Comparison of ENCODE assay signal across 8 cellular contexts in genomic region chr5:68285075-68285827, GRCh38.
DNase-seq lines count a peak whose midpoint lies in the region; ATAC-seq, FAIRE-seq and TF ChIP-seq lines count a peak whose summit lies in the region.

No MANE protein-coding gene starts in this region.

- no peaks in the 10 kb centered on the region for H3K9me3 Mint-ChIP-seq in activated CD4-positive, alpha-beta memory T cell treated with anti-CD3 and anti-CD28 coated beads for 36 hours
- H3K9me3 Mint-ChIP-seq in natural killer cell: no peaks in the 10 kb centered on the region

- TF ChIP-seq CTCF in natural killer cell (IDR thresholded peaks at IDR 0.05) (no peak), suprapubic skin (IDR thresholded peaks at IDR 0.05) (no peak), thyroid gland (IDR thresholded peaks at IDR 0.05) (no peak)

- POLR2A ChIA-PET in activated CD4-positive, alpha-beta memory T cell treated with anti-CD3 and anti-CD28 coated beads for 36 hours (lab: Charles Lee): no interaction called here

- peak; percentile 38 for ATAC-seq in GM21786 (IDR thresholded peaks at IDR 0.05; ENCODE audit: unreplicated experiment)
- ATAC-seq in natural killer cell: no peak
- ATAC-seq in GM21381 (IDR thresholded peaks at IDR 0.05; ENCODE audit: unreplicated experiment): no peak

- CTCF ChIA-PET in activated CD4-positive, alpha-beta memory T cell treated with anti-CD3 and anti-CD28 coated beads for 36 hours (lab: Charles Lee): interaction anchor here (1.2 to 3.5 kb wide), 14 partner anchors 12 to 1039 kb away, joined by 3 to 83 read pairs (median 9); no protein-coding TSS in a partner anchor

- H3K4me3 ChIP-seq in suprapubic skin (no peak overlapping the region), thyroid gland (replicated peaks in 1 of 3) (no peak overlapping the region)

- peak overlapping the region; percentile 49 for H3K4me3 Mint-ChIP-seq in activated CD4-positive, alpha-beta memory T cell treated with anti-CD3 and anti-CD28 coated beads for 36 hours
- peak overlapping the region; percentile 92 for H3K4me3 Mint-ChIP-seq in natural killer cell

- WGBS in suprapubic skin: 81% methylated on average over 3 of the region's 3 CpGs
- WGBS in thyroid gland, 2 donors: 93% methylated on average over 3 of the region's 3 CpGs

- peaks cover 92% of the 10 kb centered on the region for H3K4me1 Mint-ChIP-seq in activated CD4-positive, alpha-beta memory T cell treated with anti-CD3 and anti-CD28 coated beads for 36 hours (ENCODE audit: low read depth)
- H3K4me1 Mint-ChIP-seq in natural killer cell: peaks cover 87 to 94% of the 10 kb centered on the region in 2 donors

- H3K27me3 ChIP-seq in suprapubic skin (no peaks in the 10 kb centered on the region), thyroid gland (no peaks in the 10 kb centered on the region)

- no peaks in the 10 kb centered on the region for H3K27me3 Mint-ChIP-seq in activated CD4-positive, alpha-beta memory T cell treated with anti-CD3 and anti-CD28 coated beads for 36 hours
- no peaks in the 10 kb centered on the region for H3K27me3 Mint-ChIP-seq in natural killer cell (ENCODE audit: low read depth in 2 of 2)

- H3K9me3 ChIP-seq in suprapubic skin (no peaks in the 10 kb centered on the region), thyroid gland (no peaks in the 10 kb centered on the region)

- DNase-seq in GM12892 (ENCODE audit: insufficient read length): no peak
- no peak for DNase-seq in activated CD4-positive, alpha-beta memory T cell treated with anti-CD3 and anti-CD28 coated beads for 36 hours
- DNase-seq in natural killer cell: no peak
- no peak for DNase-seq in NCI-H1436 treated with DMSO at 0.1 percent for 48 hours (lab: John Stamatoyannopoulos, UW)
- no peak for DNase-seq in suprapubic skin (ENCODE audit: low spot score in 2 of 2)
- DNase-seq in thyroid gland: no peak

- no peak overlapping the region for H3K27ac ChIP-seq in suprapubic skin
- H3K27ac ChIP-seq in thyroid gland: peak overlapping the region in 1 of 3 donors; percentile 4

- TF ChIP-seq POLR2A in GM12892 (IDR thresholded peaks at IDR 0.05; ENCODE audit: low read depth, low read length) (no peak), suprapubic skin (IDR thresholded peaks at IDR 0.05) (no peak), thyroid gland (IDR thresholded peaks at IDR 0.05) (no peak)

- peaks cover 42% of the 10 kb centered on the region for H3K36me3 Mint-ChIP-seq in activated CD4-positive, alpha-beta memory T cell treated with anti-CD3 and anti-CD28 coated beads for 36 hours
- H3K36me3 Mint-ChIP-seq in natural killer cell: peaks cover 21% of the 10 kb centered on the region

- FAIRE-seq in GM12892 (lab: Jason Lieb, UNC): peak; percentile 17

- intact Hi-C loops in activated CD4-positive, alpha-beta memory T cell treated with anti-CD3 and anti-CD28 coated beads for 36 hours (cut with micrococcal nuclease): loop anchor here (1.0 to 10.0 kb wide), 2 partner anchors 430 to 460 kb away; no protein-coding TSS in a partner anchor
- intact Hi-C loops in natural killer cell (cut with micrococcal nuclease): loop anchor here (5.0 to 10.0 kb wide), 2 partner anchors 60 to 677 kb away; no protein-coding TSS in a partner anchor
- intact Hi-C loops in thyroid gland (cut with DNase I): loop anchor here (5.0 kb wide), 2 partner anchors 177 to 677 kb away; no protein-coding TSS in a partner anchor

- peak overlapping the region; percentile 84 for H3K27ac Mint-ChIP-seq in activated CD4-positive, alpha-beta memory T cell treated with anti-CD3 and anti-CD28 coated beads for 36 hours
- peak overlapping the region; percentile 92 for H3K27ac Mint-ChIP-seq in natural killer cell

- no peak for TF ChIP-seq EP300 in suprapubic skin (IDR thresholded peaks at IDR 0.05)

- peaks cover 47% of the 10 kb centered on the region for H3K36me3 ChIP-seq in suprapubic skin
- peaks cover 16 to 29% of the 10 kb centered on the region in 2 donors for H3K36me3 ChIP-seq in thyroid gland

- peaks cover 45% of the 10 kb centered on the region for H3K4me1 ChIP-seq in suprapubic skin
- peaks cover 15 to 22% of the 10 kb centered on the region in 2 donors for H3K4me1 ChIP-seq in thyroid gland
